ENCODE assay signal across 8 cellular contexts in the genomic region with DNA sequence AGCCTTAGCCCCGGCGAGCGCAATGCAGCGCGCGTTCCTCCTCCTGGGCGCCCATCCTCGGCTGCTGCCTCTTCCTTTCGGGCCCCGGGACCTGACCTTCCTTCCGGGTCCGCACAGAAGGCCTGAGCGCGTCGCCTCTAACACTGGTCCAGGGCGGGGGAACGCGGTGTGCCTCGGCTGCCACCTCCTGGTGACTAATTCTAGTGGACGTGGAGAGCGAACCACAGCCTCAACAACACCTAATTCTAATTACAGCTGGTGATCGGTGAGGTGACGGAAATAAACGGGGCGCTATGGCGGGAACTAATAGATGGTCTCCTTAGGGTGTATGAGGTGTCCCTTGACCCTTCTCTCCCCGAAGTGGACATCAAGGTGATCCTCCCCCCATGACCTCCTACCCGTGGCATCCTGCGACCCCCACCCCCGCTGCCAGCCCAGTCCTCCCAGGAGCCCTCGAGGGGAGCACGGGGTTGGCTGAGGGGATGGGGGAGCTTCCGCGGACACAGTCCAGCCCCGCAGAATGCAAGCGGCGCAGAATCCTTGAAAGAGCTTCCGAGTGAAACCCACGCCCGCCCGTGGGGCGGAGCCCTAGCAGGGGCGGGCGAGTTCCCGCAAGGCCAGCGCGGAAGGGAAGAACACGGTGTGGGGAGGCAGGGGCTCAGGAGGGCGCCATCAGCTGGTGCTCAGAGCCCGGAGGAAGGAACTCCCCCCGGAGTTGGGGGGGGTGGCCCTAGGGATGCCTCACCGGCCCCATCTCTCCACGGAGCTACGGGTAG. TPM values are rescaled to one million over a fixed set of nuclear protein-coding genes. Genes with fewer than 3 reads are reported as not detected.
DNase-seq lines count a peak whose midpoint lies in the region; ATAC-seq and TF ChIP-seq lines count a peak whose summit lies in the region.

No MANE protein-coding gene starts in this region.

- TF ChIP-seq POLR2A in Peyer's patch (IDR thresholded peaks at IDR 0.05) = no peak

- H3K4me1 Mint-ChIP-seq in neural progenitor cell = no peaks in the 10 kb centered on the region

- TF ChIP-seq CTCF in Peyer's patch (IDR thresholded peaks at IDR 0.05) (peak; percentile 21 to 70 (median 64)), neural progenitor cell (IDR thresholded peaks at IDR 0.05) (peak; percentile 77), tibial artery (IDR thresholded peaks at IDR 0.05) (peak; percentile 48 to 66)

- H3K4me2 ChIP-seq in neural progenitor cell = peak overlapping the region; percentile 89

- H3K9me3 Mint-ChIP-seq in neural progenitor cell = no peaks in the 10 kb centered on the region

- H3F3A ChIP-seq in neural progenitor cell (ENCODE audit: low read depth) = no peaks in the 10 kb centered on the region

- peak; percentile 96 for ATAC-seq in GM21529 (IDR thresholded peaks at IDR 0.05; ENCODE audit: unreplicated experiment)

- H4K20me1 ChIP-seq in neural progenitor cell (ENCODE audit: low read depth) = no peaks in the 10 kb centered on the region

- H3K36me3 ChIP-seq in HUES48 (ENCODE audit: control insufficient read depth, insufficient read depth, low read length) (no peaks in the 10 kb centered on the region), Peyer's patch (no peaks in the 10 kb centered on the region), neural progenitor cell (no peaks in the 10 kb centered on the region), tibial artery (no peaks in the 10 kb centered on the region)

- H3K27me3 ChIP-seq in HUES48 (ENCODE audit: control insufficient read depth, insufficient read depth, low read length) (peaks cover 47% of the 10 kb centered on the region), Peyer's patch (no peaks in the 10 kb centered on the region), neural progenitor cell (peaks cover 64% of the 10 kb centered on the region), tibial artery (peaks cover 0 to 23% of the 10 kb centered on the region in 2 donors)

- no peaks in the 10 kb centered on the region for H3K27me3 Mint-ChIP-seq in neural progenitor cell (ENCODE audit: insufficient read depth, low read depth)

- H3K27ac Mint-ChIP-seq in neural progenitor cell = no peak overlapping the region

- peak overlapping the region; percentile 80 for H3K4me3 Mint-ChIP-seq in neural progenitor cell

- H3K36me3 Mint-ChIP-seq in neural progenitor cell = no peaks in the 10 kb centered on the region

- H3K9me3 ChIP-seq in HUES48 (ENCODE audit: control insufficient read depth, insufficient read depth, low read length) = no peaks in the 10 kb centered on the region
- no peaks in the 10 kb centered on the region for H3K9me3 ChIP-seq in Peyer's patch
- no peaks in the 10 kb centered on the region for H3K9me3 ChIP-seq in neural progenitor cell (ENCODE audit: low read depth)
- H3K9me3 ChIP-seq in tibial artery = no peaks in the 10 kb centered on the region

- peak overlapping the region; percentile 99 for H2AFZ ChIP-seq in neural progenitor cell (replicated peaks)

- H3K27ac ChIP-seq in HUES48 (ENCODE audit: low read depth, low read length) (no peak overlapping the region), Peyer's patch (peak overlapping the region in 1 of 4 donors; percentile 25), neural progenitor cell (no peak overlapping the region), tibial artery (no peak overlapping the region)

- intact Hi-C loops in tibial artery (cut with DNase I; ENCODE audit: low total_unique reads) = loop anchor here (10.0 kb wide), 1 partner anchor 412 kb away; no protein-coding TSS in a partner anchor

- peak; percentile 91 for DNase-seq in ELF-1 (ENCODE audit: low read depth, low spot score)
- peak; percentile 73 to 92 (median 79) for DNase-seq in Peyer's patch
- DNase-seq in activated effector memory CD4-positive, alpha-beta T cell treated with anti-CD3 and anti-CD28 coated beads, Interleukin-2, amount 50 U/mL, for 16 hours = peak; percentile 86
- peak; percentile 82 for DNase-seq in germinal center (ENCODE audit: low spot score)
- peak; percentile 92 for DNase-seq in neural progenitor cell (ENCODE audit: low spot score)
- DNase-seq in tibial artery = peak; percentile 82 to 85

- H3K4me3 ChIP-seq in HUES48 (ENCODE audit: low read depth, low read length) = peak overlapping the region; percentile 73
- peak overlapping the region; percentile 39 to 51 (median 44) for H3K4me3 ChIP-seq in Peyer's patch
- H3K4me3 ChIP-seq in neural progenitor cell = peak overlapping the region; percentile 56
- peak overlapping the region; percentile 47 to 61 for H3K4me3 ChIP-seq in tibial artery

- H3K4me1 ChIP-seq in HUES48 (ENCODE audit: control insufficient read depth, insufficient read depth, low read length) (no peaks in the 10 kb centered on the region; the same call in 1 of the 2 replicates), Peyer's patch (peaks cover 0 to 8% (median 3%) of the 10 kb centered on the region in 4 donors), neural progenitor cell (no peaks in the 10 kb centered on the region), tibial artery (peaks cover 0 to 12% (median 8%) of the 10 kb centered on the region in 4 donors)

- no peak overlapping the region for H3K9ac ChIP-seq in HUES48 (ENCODE audit: low read depth, low read length)
- no peak overlapping the region for H3K9ac ChIP-seq in neural progenitor cell

- no peaks in the 10 kb centered on the region for H3K79me2 ChIP-seq in neural progenitor cell (ENCODE audit: low read depth)

RNA-seq across cellular contexts. Expression of a gene that starts 12.8 kb away (rescaled TPM):
- total RNA-seq in Peyer's patch (not detected), neural progenitor cell (ENCODE audit: low replicate concordance) (0.19 and 0.88 TPM in 2 replicates)

RNA-seq across cellular contexts. Expression of a gene that starts 28.6 kb away (rescaled TPM):
- total RNA-seq in Peyer's patch (not detected), neural progenitor cell (ENCODE audit: low replicate concordance) (not detected in 2 replicates)

RNA-seq across cellular contexts. Expression of a gene that starts 33.5 kb away (rescaled TPM):
- total RNA-seq in Peyer's patch (10 to 100 TPM in 3 of 4 donors, 1 to 10 TPM in 1; 6.6 to 20.2 (median 14.0) TPM), neural progenitor cell (ENCODE audit: low replicate concordance) (0.34 and 0.46 TPM in 2 replicates)

RNA-seq across cellular contexts. Expression of a gene that starts 48.8 kb away (rescaled TPM):
- total RNA-seq in Peyer's patch = not detected
- total RNA-seq in neural progenitor cell (ENCODE audit: low replicate concordance) = not detected in 2 replicates
